Comparison of ENCODE assay signal across 2 cellular contexts in genomic region chr17:41287050-41287449, GRCh38.
TF ChIP-seq lines count a peak whose summit lies in the region.

No MANE protein-coding gene starts in this region.

TF ChIP-seq in HepG2, 621 proteins besides CTCF, POLR2A, EP300 and RAD21:
- no peak for TF ChIP-seq ZNF609 (CRISPR knock-in tag; IDR thresholded peaks at IDR 0.05; ENCODE audit: borderline replicate concordance)
- TF ChIP-seq SALL2 (CRISPR knock-in tag; IDR thresholded peaks at IDR 0.05): no peak
- no peak for TF ChIP-seq NFAT5 (CRISPR knock-in tag; IDR thresholded peaks at IDR 0.05)
- TF ChIP-seq MAFF (IDR thresholded peaks at IDR 0.05; ENCODE audit: low read depth, low read length): peak; percentile 30; the same call in 1 of the 2 replicates
- 0 out of 4 replicates have a peak, but pooled peaks of 1 of the 2 experiments have one; percentile 23 for TF ChIP-seq MAFK (conservative IDR thresholded peaks at IDR 0.05 in 1 of 2, IDR thresholded peaks at IDR 0.05 in 1 of 2; ENCODE audit: low read length in 2 of 2)
- no peak for TF ChIP-seq ZBTB7A (CRISPR knock-in tag; IDR thresholded peaks at IDR 0.05)
- TF ChIP-seq ELF3 (CRISPR knock-in tag; IDR thresholded peaks at IDR 0.05): 0 out of 2 replicates have a peak, but pooled peaks have one; percentile 21
- no peak for TF ChIP-seq ZNF33B (CRISPR knock-in tag; IDR thresholded peaks at IDR 0.05)
- no peak for TF ChIP-seq SKI (IDR thresholded peaks at IDR 0.05; ENCODE audit: partially characterized antibody)
- peak; percentile 45; the same call in 1 of the 2 replicates for TF ChIP-seq CEBPB (IDR thresholded peaks at IDR 0.05; ENCODE audit: borderline replicate concordance, low read depth, low read length)
- no peak for TF ChIP-seq ZNF510 (CRISPR knock-in tag; IDR thresholded peaks at IDR 0.05; ENCODE audit: low read depth)
- TF ChIP-seq KDM2A (CRISPR knock-in tag; IDR thresholded peaks at IDR 0.05; ENCODE audit: borderline replicate concordance, low read depth): no peak

TF ChIP-seq in IMR-90, 13 proteins besides CTCF, POLR2A, EP300 and RAD21:
- no peak for TF ChIP-seq USF2 (IDR thresholded peaks at IDR 0.05; ENCODE audit: low read depth, low read length)
- TF ChIP-seq CHD1 (IDR thresholded peaks at IDR 0.05; ENCODE audit: low read depth, low read length): no peak
- no peak for TF ChIP-seq BHLHE40 (IDR thresholded peaks at IDR 0.05; ENCODE audit: low read depth, low read length)
- TF ChIP-seq CEBPB (IDR thresholded peaks at IDR 0.05; ENCODE audit: low read depth, low read length): peak; percentile 56; the same call in 1 of the 2 replicates
